11 cellular contexts compared by ENCODE assay signal in genomic region chr1:95953005-95953404, GRCh38.
DNase-seq lines count a peak whose midpoint lies in the region; ATAC-seq, FAIRE-seq and TF ChIP-seq lines count a peak whose summit lies in the region.
"Had no signal": no experiment of that assay in that cellular context is flagged by ENCODE, and none has a peak within 500 bp of the region (broad histone marks: within the 10 kb centered on the region; RNA-seq: fewer than 3 reads in every experiment).

No MANE protein-coding gene starts in this region.

- H3K79me2 ChIP-seq in Loucy (ENCODE audit: insufficient read depth, low read length), result no peaks in the 10 kb centered on the region

- no peak overlapping the region for H3K27ac ChIP-seq in lower lobe of right lung

- no peaks in the 10 kb centered on the region for H4K20me1 ChIP-seq in Loucy (ENCODE audit: insufficient read depth, low read length, poor library complexity, severe bottlenecking)

- H3K36me3 Mint-ChIP-seq in T-helper 17 cell (ENCODE audit: low read depth), result no peaks in the 10 kb centered on the region

- H3K4me3 Mint-ChIP-seq in T-helper 17 cell, result no peak overlapping the region
- H3K4me3 Mint-ChIP-seq: activated CD8-positive, alpha-beta T cell treated with anti-CD3 and anti-CD28 coated beads, Interleukin-2, amount 10 ng/mL, durations not matched to agents 7 days and 5 days had no signal

- FAIRE-seq in D721Med (lab: Jason Lieb, UNC), result no peak

- in situ Hi-C loops in astrocyte of the spinal cord (cut with HindIII; ENCODE audit: low sequenced_read_pairs), result no loop called here

- TF ChIP-seq CTCF in D721Med (IDR thresholded peaks at IDR 0.05; ENCODE audit: insufficient read depth, missing control alignments) (peak; percentile 17), Loucy (conservative IDR thresholded peaks at IDR 0.05; ENCODE audit: low read length) (peak; percentile 61), astrocyte of the spinal cord (IDR thresholded peaks at IDR 0.05; ENCODE audit: low read depth, low read length) (peak; percentile 17), lower lobe of right lung (IDR thresholded peaks at IDR 0.05) (no peak)

- no peaks in the 10 kb centered on the region for H3K27me3 Mint-ChIP-seq in T-helper 17 cell

- H3K9me3 ChIP-seq in Loucy (ENCODE audit: insufficient read depth, low read depth, low read length) (no peaks in the 10 kb centered on the region), lower lobe of right lung (no peaks in the 10 kb centered on the region), T-helper 17 cell (ENCODE audit: control insufficient read depth, low read length, poor library complexity, severe bottlenecking) (no peaks in the 10 kb centered on the region)

- no peaks in the 10 kb centered on the region for H3K4me1 Mint-ChIP-seq in T-helper 17 cell

- H3K27ac Mint-ChIP-seq in T-helper 17 cell, result no peak overlapping the region
- H3K27ac Mint-ChIP-seq: activated CD8-positive, alpha-beta T cell treated with anti-CD3 and anti-CD28 coated beads, Interleukin-2, amount 10 ng/mL, durations not matched to agents 7 days and 5 days had no signal

- H3K4me3 ChIP-seq in Loucy (ENCODE audit: low read length, poor library complexity, severe bottlenecking) (no peak overlapping the region), astrocyte of the spinal cord (ENCODE audit: low read depth, low read length) (no peak overlapping the region), lower lobe of right lung (no peak overlapping the region)

- no peaks in the 10 kb centered on the region for H3F3A ChIP-seq in Loucy (ENCODE audit: low read depth)

- H3K36me3 ChIP-seq in Loucy (ENCODE audit: insufficient read depth, low read length) (no peaks in the 10 kb centered on the region), lower lobe of right lung (no peaks in the 10 kb centered on the region)

- ATAC-seq in lower lobe of right lung (peak; percentile 35 to 55), GM19328 (IDR thresholded peaks at IDR 0.05; ENCODE audit: unreplicated experiment) (no peak), T-helper 17 cell (no peak), HG02571 (IDR thresholded peaks at IDR 0.05; ENCODE audit: unreplicated experiment) (no peak), GM19035 (IDR thresholded peaks at IDR 0.05; ENCODE audit: unreplicated experiment) (no peak)
- ATAC-seq: activated CD8-positive, alpha-beta T cell treated with anti-CD3 and anti-CD28 coated beads, Interleukin-2, amount 10 ng/mL, durations not matched to agents 7 days and 5 days had no signal

- intact Hi-C loops in lower lobe of right lung (cut with DNase I), result no loop called here

- DNase-seq in D721Med (ENCODE audit: insufficient read length, low spot score), result no peak
- DNase-seq in astrocyte of the spinal cord (ENCODE audit: low read depth, low spot score), result peak; percentile 41
- DNase-seq in lower lobe of right lung, result no peak
- no peak for DNase-seq in T-helper 17 cell
- DNase-seq: activated CD8-positive, alpha-beta T cell treated with anti-CD3 and anti-CD28 coated beads, Interleukin-2, amount 10 ng/mL, durations not matched to agents 7 days and 5 days; effector memory CD4-positive, alpha-beta T cell; GOT3 had no signal

- no peaks in the 10 kb centered on the region for H3K9me2 ChIP-seq in Loucy (replicated peaks; ENCODE audit: low read depth, low read length)

- no peak overlapping the region for H3K4me2 ChIP-seq in Loucy (ENCODE audit: low read depth, low read length, poor library complexity, severe bottlenecking)

- H2AFZ ChIP-seq in Loucy (ENCODE audit: low read length), result no peak overlapping the region

- H3K27me3 ChIP-seq in Loucy (ENCODE audit: insufficient read depth, low read length, poor library complexity, severe bottlenecking) (no peaks in the 10 kb centered on the region), lower lobe of right lung (ENCODE audit: low read depth) (no peaks in the 10 kb centered on the region)

- H3K4me1 ChIP-seq in Loucy (ENCODE audit: insufficient read depth, low read length, poor library complexity, severe bottlenecking), result peaks cover 59% of the 10 kb centered on the region
- H3K4me1 ChIP-seq in lower lobe of right lung, result no peaks in the 10 kb centered on the region

- no peak overlapping the region for H3K9ac ChIP-seq in Loucy (ENCODE audit: low read depth, low read length, poor library complexity, severe bottlenecking)

Comparison
In these comparisons a context has a peak if more than half of its experiments do, and no peak if none do; other contexts are left out.
1. ATAC-seq: peak in lower lobe of right lung (2 of 2); none in GM19328 (single experiment), T-helper 17 cell (single experiment), HG02571 (single experiment) and GM19035 (single experiment).